In genomic region chr3:129626744-129627349, GRCh38 we compare ENCODE assay signal across 8 cellular contexts. TPM values are rescaled to one million over a fixed set of nuclear protein-coding genes. Genes with fewer than 3 reads are reported as not detected.
DNase-seq lines count a peak whose midpoint lies in the region; ATAC-seq and TF ChIP-seq lines count a peak whose summit lies in the region.

No MANE protein-coding gene starts in this region.

- TF ChIP-seq POLR2A in right lobe of liver (IDR thresholded peaks at IDR 0.05): peak; percentile 90

- H3K27ac ChIP-seq in right lobe of liver: peak overlapping the region; percentile 85 to 97 (median 92)

- H3K9me3 ChIP-seq in right lobe of liver: no peaks in the 10 kb centered on the region

- DNase-seq in activated T-cell treated with anti-CD3 and anti-CD28 coated beads for 1 hour (ENCODE audit: low read depth) (peak; percentile 32), activated T-cell treated with anti-CD3 and anti-CD28 coated beads for 4 hours (no peak), NCI-H1092 treated with DMSO at 0.1 percent for 48 hours (lab: John Stamatoyannopoulos, UW) (peak; percentile 67), dermis blood vessel endothelial cell (peak; percentile 85), right lobe of liver (peak; percentile 97 to 98 (median 98))
- peak; percentile 21 for DNase-seq in activated CD4-positive, CD25-positive, alpha-beta regulatory T cell treated with anti-CD3 and anti-CD28 coated beads, Interleukin-2, amount 50 U/mL, for 16 hours (ENCODE audit: low read depth, low spot score)
- peak; percentile 55 to 84 (median 67) for DNase-seq in stimulated activated CD4-positive, alpha-beta T cell treated with anti-CD3 and anti-CD28 coated beads, TNF-alpha, amount 100 ng/mL, for 48 hours (ENCODE audit: low read depth in 3 of 3)

- intact Hi-C loops in right lobe of liver (cut with DNase I): no loop called here

- WGBS in right lobe of liver (ENCODE audit: insufficient coverage, low coverage, low lambda C conversion rate, missing lambda C conversion rate): 5% methylated on average over 17 of the region's 49 CpGs

- no peaks in the 10 kb centered on the region for H3K36me3 ChIP-seq in right lobe of liver

- H3K27me3 ChIP-seq in right lobe of liver: no peaks in the 10 kb centered on the region

- ATAC-seq in HG02610 (IDR thresholded peaks at IDR 0.05; ENCODE audit: unreplicated experiment) (peak; percentile 91), right lobe of liver (peak; percentile 83 to 93 (median 90))

- peak in 3 of 4 donors; percentile 12 to 26 (median 15) for TF ChIP-seq CTCF in right lobe of liver (IDR thresholded peaks at IDR 0.05)

- H3K4me3 ChIP-seq in right lobe of liver: peak overlapping the region; percentile 65 to 78 (median 72)

- H3K4me1 ChIP-seq in right lobe of liver: peaks cover 0 to 23% (median 2%) of the 10 kb centered on the region in 4 donors

RNA-seq across cellular contexts. Expression of gene PLXND1, which starts 20.4 kb away (rescaled TPM):
- total RNA-seq in dermis blood vessel endothelial cell (415 and 872 TPM in 2 replicates), right lobe of liver (10 to 100 TPM; 27.0 to 48.8 (median 29.6) TPM)
